Comparison of ENCODE assay signal across 29 cellular contexts in the genomic region with DNA sequence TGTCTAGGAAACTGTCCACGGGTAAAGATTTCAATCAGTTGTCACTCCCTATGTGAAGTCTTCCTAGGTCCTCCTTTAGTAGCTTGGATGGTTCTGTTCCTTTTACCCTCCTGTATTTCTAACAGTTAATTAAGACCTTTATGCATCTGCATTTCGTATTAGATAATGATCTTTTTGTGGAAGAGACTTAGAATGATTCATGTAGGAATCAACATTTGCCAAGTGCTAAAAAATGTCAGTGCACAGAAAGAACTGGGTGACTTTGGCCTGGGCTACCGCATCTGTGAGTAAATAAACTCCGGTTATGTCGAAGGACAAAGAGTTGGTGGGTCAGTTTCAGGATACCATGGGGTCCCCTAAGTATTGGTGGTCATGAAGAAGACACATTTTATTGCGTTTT.
"Had no signal": no experiment of that assay in that cellular context is flagged by ENCODE, and none has a peak within 500 bp of the region (broad histone marks: within the 10 kb centered on the region; RNA-seq: fewer than 3 reads in every experiment).

No MANE protein-coding gene starts in this region.

- H3K4me3 ChIP-seq: ascending aorta, gastrocnemius medialis, spleen, suprapubic skin, tibial artery, upper lobe of right lung had no signal

- H3K9me3 ChIP-seq: ascending aorta, gastrocnemius medialis, suprapubic skin, tibial artery, upper lobe of right lung had no signal

- H3K27ac Mint-ChIP-seq: activated naive CD8-positive, alpha-beta T cell treated with anti-CD3 and anti-CD28 coated beads for 36 hours; mesothelial cell of epicardium; naive B cell; T-helper 17 cell had no signal

- H3K27me3 Mint-ChIP-seq: activated naive CD8-positive, alpha-beta T cell treated with anti-CD3 and anti-CD28 coated beads for 36 hours; naive B cell; T-helper 17 cell had no signal

- H3K4me1 Mint-ChIP-seq: activated naive CD8-positive, alpha-beta T cell treated with anti-CD3 and anti-CD28 coated beads for 36 hours; naive B cell; T-helper 17 cell had no signal

- H3K4me3 Mint-ChIP-seq: activated naive CD8-positive, alpha-beta T cell treated with anti-CD3 and anti-CD28 coated beads for 36 hours; mesothelial cell of epicardium; naive B cell; T-helper 17 cell had no signal

- H3K27ac ChIP-seq: ascending aorta, epithelial cell of prostate, gastrocnemius medialis, spleen, suprapubic skin, tibial artery, upper lobe of right lung, WERI-Rb-1 had no signal

- H3K36me3 Mint-ChIP-seq: activated naive CD8-positive, alpha-beta T cell treated with anti-CD3 and anti-CD28 coated beads for 36 hours; mesothelial cell of epicardium; naive B cell had no signal

- ATAC-seq: activated CD4-positive, CD25-positive, alpha-beta regulatory T cell treated with anti-CD3 and anti-CD28 coated beads, Interleukin-2, amount 50 U/mL, for 24 hours; gastrocnemius medialis; left cardiac atrium; right cardiac atrium; T-helper 17 cell; upper lobe of right lung had no signal

- H3K4me1 ChIP-seq: ascending aorta, gastrocnemius medialis, spleen, suprapubic skin, tibial artery, upper lobe of right lung had no signal

- DNase-seq: activated CD4-positive, alpha-beta T cell treated with anti-CD3 and anti-CD28 coated beads for 48 hours; activated CD4-positive, alpha-beta T cell treated with anti-CD3 and anti-CD28 coated beads, Interleukin-2, amount 50 U/mL, for 48 hours; activated CD8-positive, alpha-beta memory T cell treated with anti-CD3 and anti-CD28 coated beads for 24 hours; activated effector memory CD4-positive, alpha-beta T cell treated with Interleukin-2 at 50 U/mL for 16 hours; activated naive CD4-positive, alpha-beta T cell treated with Interleukin-2 at 50 U/mL for 16 hours; activated naive CD8-positive, alpha-beta T cell treated with anti-CD3 and anti-CD28 coated beads for 36 hours; central memory CD4-positive, alpha-beta T cell; dermis blood vessel endothelial cell; effector CD4-positive, alpha-beta T cell; gastrocnemius medialis; glutamatergic neuron; islet precursor cell; left cardiac atrium; naive B cell; nucleus accumbens; posterior cingulate gyrus; right cardiac atrium; spleen; stimulated activated naive CD4-positive, alpha-beta T cell; T-helper 17 cell; T1000; tibial artery; upper lobe of right lung; WERI-Rb-1 had no signal

- H3K36me3 ChIP-seq: ascending aorta, gastrocnemius medialis, spleen, suprapubic skin, tibial artery, upper lobe of right lung, WERI-Rb-1 had no signal

- H3K27me3 ChIP-seq: ascending aorta, gastrocnemius medialis, spleen, suprapubic skin, tibial artery, upper lobe of right lung had no signal
